In the genomic region with DNA sequence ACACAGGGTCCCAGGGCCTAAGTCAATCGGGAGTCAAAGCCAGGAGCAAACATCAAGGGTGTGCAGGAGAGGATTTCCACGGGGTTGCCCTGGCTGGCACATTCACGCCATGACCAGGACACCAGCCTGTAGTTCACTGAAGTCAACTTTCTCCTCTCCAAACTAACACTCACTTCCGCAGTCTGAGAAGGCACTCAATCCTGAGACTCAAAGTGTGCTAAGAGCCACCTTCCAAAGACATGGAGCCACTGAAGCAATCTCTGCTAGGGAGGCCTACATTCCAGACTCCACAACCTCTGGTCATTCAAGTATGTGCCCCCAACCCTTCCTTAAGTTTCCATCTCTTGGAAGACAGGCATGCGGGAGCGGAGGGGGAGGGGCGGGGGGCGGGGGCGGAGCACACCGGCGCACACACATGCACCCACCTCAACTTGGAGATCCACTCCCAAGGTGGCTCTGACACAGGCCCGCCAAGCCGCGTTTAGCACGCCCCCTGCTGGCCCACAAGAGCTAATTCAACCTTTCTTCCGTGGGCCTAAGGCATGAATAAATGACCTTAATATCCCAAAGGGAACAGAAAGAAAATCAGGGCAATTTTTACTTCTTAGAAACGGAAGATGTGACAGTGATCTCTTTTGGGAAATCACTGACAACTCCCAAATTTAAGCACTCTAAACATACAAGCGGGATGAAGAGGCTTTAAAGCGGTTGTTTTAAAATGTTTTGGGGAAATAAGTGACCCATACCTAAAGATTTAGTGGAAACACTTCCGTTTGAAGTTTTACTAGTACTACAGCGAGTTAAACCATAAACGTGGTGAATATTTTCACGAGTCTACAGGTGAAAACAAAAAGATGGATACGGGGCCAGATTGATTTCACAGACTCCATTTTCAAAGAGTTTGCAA, we compare ENCODE assay signal across 8 cellular contexts.
A peak's percentile ranks its signal among the peaks of the same experiment; 100 is the strongest.
DNase-seq lines count a peak whose midpoint lies in the region; ATAC-seq and TF ChIP-seq lines count a peak whose summit lies in the region.

No MANE protein-coding gene starts in this region.

- no CpG with 5 or more reads among the region's 24 CpGs for WGBS in iPS DF 6.9 (ENCODE audit: insufficient coverage, insufficient read length)

- H3K27ac ChIP-seq in iPS DF 6.9 (ENCODE audit: low read length), result no peak overlapping the region

- TF ChIP-seq CTCF in GM12872 (IDR thresholded peaks at IDR 0.05; ENCODE audit: insufficient read depth, low read depth, low read length) (peak; percentile 84), astrocyte of the cerebellum (IDR thresholded peaks at IDR 0.05; ENCODE audit: low read depth, low read length, missing control alignments) (peak; percentile 74)

- no peaks in the 10 kb centered on the region for H3K9me3 ChIP-seq in iPS DF 6.9 (ENCODE audit: control insufficient read depth, insufficient read depth, low read length)

- H3K4me3 ChIP-seq in astrocyte of the cerebellum (ENCODE audit: low read depth, low read length) (no peak overlapping the region), iPS DF 6.9 (ENCODE audit: low read length) (no peak overlapping the region)

- peaks cover 2% of the 10 kb centered on the region; the same call in 1 of the 2 replicates for H3K4me1 ChIP-seq in iPS DF 6.9 (ENCODE audit: control insufficient read depth, insufficient read depth, low read length)

- ATAC-seq in HG03439 (IDR thresholded peaks at IDR 0.05; ENCODE audit: unreplicated experiment), result no peak

- DNase-seq in NCI-H1048 (lab: John Stamatoyannopoulos, UW) (peak; percentile 29), T-helper 1 cell (peak in 4 of 5 donors; percentile 33 to 54 (median 40)), astrocyte of the cerebellum (ENCODE audit: low read depth) (peak; percentile 27), iPS DF 6.9 (ENCODE audit: low read depth, low spot score) (peak; percentile 64), dedifferentiated amniotic fluid mesenchymal stem cell (ENCODE audit: extremely low spot score) (no peak)
- peak; percentile 45 to 60 for DNase-seq in stimulated activated CD4-positive, alpha-beta T cell treated with anti-CD3 and anti-CD28 coated beads, Interleukin-1b, Interleukin-23, amount 100 ng/mL, for 4 hours (ENCODE audit: low read depth in 2 of 2)

- in situ Hi-C loops in astrocyte of the cerebellum (cut with HindIII; ENCODE audit: low sequenced_read_pairs), result no loop called here

- H3K27me3 ChIP-seq in iPS DF 6.9 (ENCODE audit: control insufficient read depth, insufficient read depth, low read length), result peaks cover 5% of the 10 kb centered on the region; the same call in 1 of the 2 replicates

- no peaks in the 10 kb centered on the region; the same call in 1 of the 2 replicates for H3K36me3 ChIP-seq in iPS DF 6.9 (ENCODE audit: control insufficient read depth, insufficient read depth, low read length)
